In the genomic region with DNA sequence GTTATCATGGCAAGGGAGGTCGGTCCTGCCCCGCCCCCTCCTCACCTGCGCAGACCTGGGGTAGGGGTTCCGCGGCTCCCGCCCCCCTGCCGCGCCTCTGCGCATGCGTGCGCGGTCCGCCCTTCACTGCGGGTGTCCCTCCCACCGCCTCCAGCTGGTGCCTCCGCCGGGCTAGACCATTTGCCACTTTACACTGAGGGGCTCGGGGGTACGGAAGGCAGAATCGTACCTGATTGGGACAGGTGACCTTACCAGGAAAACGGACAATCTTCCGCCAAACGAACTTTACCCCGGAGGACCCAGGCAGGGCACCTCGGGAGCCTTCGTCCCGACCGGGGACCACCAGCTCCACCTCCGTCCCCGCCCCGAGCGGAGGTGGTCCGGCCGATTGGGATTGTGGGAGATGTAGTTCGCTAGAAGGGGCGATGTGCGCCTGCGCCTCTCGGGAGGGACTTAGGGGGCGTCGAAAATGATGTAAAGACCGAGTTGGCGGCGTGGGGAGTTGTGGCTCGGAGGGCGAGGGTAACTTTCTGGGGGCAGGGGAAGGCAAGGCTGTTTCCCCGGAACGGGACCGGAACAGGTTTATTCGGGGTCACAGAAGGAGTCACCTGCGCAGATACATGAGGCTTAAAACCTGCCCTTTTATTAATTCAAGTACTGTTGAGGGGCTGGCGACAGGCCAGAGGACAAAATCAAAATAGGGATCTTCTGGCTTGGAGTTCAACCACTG, we compare ENCODE assay signal across 1 cellular context.
TF ChIP-seq lines count a peak whose summit lies in the region.

A gene with protein sequence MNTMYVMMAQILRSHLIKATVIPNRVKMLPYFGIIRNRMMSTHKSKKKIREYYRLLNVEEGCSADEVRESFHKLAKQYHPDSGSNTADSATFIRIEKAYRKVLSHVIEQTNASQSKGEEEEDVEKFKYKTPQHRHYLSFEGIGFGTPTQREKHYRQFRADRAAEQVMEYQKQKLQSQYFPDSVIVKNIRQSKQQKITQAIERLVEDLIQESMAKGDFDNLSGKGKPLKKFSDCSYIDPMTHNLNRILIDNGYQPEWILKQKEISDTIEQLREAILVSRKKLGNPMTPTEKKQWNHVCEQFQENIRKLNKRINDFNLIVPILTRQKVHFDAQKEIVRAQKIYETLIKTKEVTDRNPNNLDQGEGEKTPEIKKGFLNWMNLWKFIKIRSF (minus strand): TSS at position 344 of the 730 bp plus-strand sequence. CDS start 2,323 bp downstream, outside the sequence.

TF ChIP-seq in HepG2, 621 proteins besides CTCF, POLR2A, EP300 and RAD21 (continued from another document and continues in another):
- TF ChIP-seq, protein P1, sequence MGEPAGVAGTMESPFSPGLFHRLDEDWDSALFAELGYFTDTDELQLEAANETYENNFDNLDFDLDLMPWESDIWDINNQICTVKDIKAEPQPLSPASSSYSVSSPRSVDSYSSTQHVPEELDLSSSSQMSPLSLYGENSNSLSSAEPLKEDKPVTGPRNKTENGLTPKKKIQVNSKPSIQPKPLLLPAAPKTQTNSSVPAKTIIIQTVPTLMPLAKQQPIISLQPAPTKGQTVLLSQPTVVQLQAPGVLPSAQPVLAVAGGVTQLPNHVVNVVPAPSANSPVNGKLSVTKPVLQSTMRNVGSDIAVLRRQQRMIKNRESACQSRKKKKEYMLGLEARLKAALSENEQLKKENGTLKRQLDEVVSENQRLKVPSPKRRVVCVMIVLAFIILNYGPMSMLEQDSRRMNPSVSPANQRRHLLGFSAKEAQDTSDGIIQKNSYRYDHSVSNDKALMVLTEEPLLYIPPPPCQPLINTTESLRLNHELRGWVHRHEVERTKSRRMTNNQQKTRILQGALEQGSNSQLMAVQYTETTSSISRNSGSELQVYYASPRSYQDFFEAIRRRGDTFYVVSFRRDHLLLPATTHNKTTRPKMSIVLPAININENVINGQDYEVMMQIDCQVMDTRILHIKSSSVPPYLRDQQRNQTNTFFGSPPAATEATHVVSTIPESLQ (CRISPR knock-in tag; conservative IDR thresholded peaks at IDR 0.05), result no peak
- TF ChIP-seq RFXANK (CRISPR knock-in tag; IDR thresholded peaks at IDR 0.05), result no peak
- peak; percentile 68; the same call in 1 of the 2 replicates for TF ChIP-seq ZNF891 (CRISPR knock-in tag; IDR thresholded peaks at IDR 0.05)
- peak; percentile 62 for TF ChIP-seq POGZ (CRISPR knock-in tag; IDR thresholded peaks at IDR 0.05)
- TF ChIP-seq ZNF879 (CRISPR knock-in tag; IDR thresholded peaks at IDR 0.05), result 0 out of 2 replicates have a peak, but pooled peaks have one; percentile 46
- no peak for TF ChIP-seq CHCHD3 (CRISPR knock-in tag; IDR thresholded peaks at IDR 0.05)
- no peak for TF ChIP-seq ZFAT (CRISPR knock-in tag; conservative IDR thresholded peaks at IDR 0.05)
- peak; percentile 50; the same call in 1 of the 2 replicates for TF ChIP-seq CBFB (CRISPR knock-in tag; IDR thresholded peaks at IDR 0.05)
- 0 out of 2 replicates have a peak, but pooled peaks have one; percentile 62 for TF ChIP-seq KAT8 (CRISPR knock-in tag; IDR thresholded peaks at IDR 0.05)
- TF ChIP-seq TBL1XR1 (IDR thresholded peaks at IDR 0.05; ENCODE audit: borderline replicate concordance, low read length, partially characterized antibody), result peak; percentile 68
- TF ChIP-seq, protein P2, sequence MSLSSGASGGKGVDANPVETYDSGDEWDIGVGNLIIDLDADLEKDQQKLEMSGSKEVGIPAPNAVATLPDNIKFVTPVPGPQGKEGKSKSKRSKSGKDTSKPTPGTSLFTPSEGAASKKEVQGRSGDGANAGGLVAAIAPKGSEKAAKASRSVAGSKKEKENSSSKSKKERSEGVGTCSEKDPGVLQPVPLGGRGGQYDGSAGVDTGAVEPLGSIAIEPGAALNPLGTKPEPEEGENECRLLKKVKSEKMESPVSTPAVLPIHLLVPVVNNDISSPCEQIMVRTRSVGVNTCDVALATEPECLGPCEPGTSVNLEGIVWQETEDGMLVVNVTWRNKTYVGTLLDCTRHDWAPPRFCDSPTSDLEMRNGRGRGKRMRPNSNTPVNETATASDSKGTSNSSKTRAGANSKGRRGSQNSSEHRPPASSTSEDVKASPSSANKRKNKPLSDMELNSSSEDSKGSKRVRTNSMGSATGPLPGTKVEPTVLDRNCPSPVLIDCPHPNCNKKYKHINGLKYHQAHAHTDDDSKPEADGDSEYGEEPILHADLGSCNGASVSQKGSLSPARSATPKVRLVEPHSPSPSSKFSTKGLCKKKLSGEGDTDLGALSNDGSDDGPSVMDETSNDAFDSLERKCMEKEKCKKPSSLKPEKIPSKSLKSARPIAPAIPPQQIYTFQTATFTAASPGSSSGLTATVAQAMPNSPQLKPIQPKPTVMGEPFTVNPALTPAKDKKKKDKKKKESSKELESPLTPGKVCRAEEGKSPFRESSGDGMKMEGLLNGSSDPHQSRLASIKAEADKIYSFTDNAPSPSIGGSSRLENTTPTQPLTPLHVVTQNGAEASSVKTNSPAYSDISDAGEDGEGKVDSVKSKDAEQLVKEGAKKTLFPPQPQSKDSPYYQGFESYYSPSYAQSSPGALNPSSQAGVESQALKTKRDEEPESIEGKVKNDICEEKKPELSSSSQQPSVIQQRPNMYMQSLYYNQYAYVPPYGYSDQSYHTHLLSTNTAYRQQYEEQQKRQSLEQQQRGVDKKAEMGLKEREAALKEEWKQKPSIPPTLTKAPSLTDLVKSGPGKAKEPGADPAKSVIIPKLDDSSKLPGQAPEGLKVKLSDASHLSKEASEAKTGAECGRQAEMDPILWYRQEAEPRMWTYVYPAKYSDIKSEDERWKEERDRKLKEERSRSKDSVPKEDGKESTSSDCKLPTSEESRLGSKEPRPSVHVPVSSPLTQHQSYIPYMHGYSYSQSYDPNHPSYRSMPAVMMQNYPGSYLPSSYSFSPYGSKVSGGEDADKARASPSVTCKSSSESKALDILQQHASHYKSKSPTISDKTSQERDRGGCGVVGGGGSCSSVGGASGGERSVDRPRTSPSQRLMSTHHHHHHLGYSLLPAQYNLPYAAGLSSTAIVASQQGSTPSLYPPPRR (CRISPR knock-in tag; IDR thresholded peaks at IDR 0.05; ENCODE audit: borderline replicate concordance), result no peak
- TF ChIP-seq ZFYVE20 (CRISPR knock-in tag; IDR thresholded peaks at IDR 0.05; ENCODE audit: borderline replicate concordance, low read depth), result no peak
- TF ChIP-seq KLF16 (CRISPR knock-in tag; IDR thresholded peaks at IDR 0.05), result peak in 1 of 2 experiments; percentile 45; a peak in 1 of 4 replicates
- TF ChIP-seq, protein P3, sequence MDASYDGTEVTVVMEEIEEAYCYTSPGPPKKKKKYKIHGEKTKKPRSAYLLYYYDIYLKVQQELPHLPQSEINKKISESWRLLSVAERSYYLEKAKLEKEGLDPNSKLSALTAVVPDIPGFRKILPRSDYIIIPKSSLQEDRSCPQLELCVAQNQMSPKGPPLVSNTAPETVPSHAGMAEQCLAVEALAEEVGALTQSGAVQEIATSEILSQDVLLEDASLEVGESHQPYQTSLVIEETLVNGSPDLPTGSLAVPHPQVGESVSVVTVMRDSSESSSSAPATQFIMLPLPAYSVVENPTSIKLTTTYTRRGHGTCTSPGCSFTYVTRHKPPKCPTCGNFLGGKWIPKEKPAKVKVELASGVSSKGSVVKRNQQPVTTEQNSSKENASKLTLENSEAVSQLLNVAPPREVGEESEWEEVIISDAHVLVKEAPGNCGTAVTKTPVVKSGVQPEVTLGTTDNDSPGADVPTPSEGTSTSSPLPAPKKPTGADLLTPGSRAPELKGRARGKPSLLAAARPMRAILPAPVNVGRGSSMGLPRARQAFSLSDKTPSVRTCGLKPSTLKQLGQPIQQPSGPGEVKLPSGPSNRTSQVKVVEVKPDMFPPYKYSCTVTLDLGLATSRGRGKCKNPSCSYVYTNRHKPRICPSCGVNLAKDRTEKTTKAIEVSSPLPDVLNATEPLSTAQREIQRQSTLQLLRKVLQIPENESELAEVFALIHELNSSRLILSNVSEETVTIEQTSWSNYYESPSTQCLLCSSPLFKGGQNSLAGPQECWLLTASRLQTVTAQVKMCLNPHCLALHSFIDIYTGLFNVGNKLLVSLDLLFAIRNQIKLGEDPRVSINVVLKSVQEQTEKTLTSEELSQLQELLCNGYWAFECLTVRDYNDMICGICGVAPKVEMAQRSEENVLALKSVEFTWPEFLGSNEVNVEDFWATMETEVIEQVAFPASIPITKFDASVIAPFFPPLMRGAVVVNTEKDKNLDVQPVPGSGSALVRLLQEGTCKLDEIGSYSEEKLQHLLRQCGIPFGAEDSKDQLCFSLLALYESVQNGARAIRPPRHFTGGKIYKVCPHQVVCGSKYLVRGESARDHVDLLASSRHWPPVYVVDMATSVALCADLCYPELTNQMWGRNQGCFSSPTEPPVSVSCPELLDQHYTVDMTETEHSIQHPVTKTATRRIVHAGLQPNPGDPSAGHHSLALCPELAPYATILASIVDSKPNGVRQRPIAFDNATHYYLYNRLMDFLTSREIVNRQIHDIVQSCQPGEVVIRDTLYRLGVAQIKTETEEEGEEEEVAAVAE (CRISPR knock-in tag; IDR thresholded peaks at IDR 0.05; ENCODE audit: borderline replicate concordance), result peak; percentile 27; the same call in 1 of the 2 replicates
- no peak for TF ChIP-seq ZBTB21 (CRISPR knock-in tag; IDR thresholded peaks at IDR 0.05)
- TF ChIP-seq ZNF30 (CRISPR knock-in tag; IDR thresholded peaks at IDR 0.05), result no peak
- TF ChIP-seq, protein P4, sequence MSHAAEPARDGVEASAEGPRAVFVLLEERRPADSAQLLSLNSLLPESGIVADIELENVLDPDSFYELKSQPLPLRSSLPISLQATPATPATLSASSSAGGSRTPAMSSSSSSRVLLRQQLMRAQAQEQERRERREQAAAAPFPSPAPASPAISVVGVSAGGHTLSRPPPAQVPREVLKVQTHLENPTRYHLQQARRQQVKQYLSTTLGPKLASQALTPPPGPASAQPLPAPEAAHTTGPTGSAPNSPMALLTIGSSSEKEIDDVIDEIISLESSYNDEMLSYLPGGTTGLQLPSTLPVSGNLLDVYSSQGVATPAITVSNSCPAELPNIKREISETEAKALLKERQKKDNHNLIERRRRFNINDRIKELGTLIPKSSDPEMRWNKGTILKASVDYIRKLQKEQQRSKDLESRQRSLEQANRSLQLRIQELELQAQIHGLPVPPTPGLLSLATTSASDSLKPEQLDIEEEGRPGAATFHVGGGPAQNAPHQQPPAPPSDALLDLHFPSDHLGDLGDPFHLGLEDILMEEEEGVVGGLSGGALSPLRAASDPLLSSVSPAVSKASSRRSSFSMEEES (CRISPR knock-in tag; IDR thresholded peaks at IDR 0.05), result peak; percentile 37; the same call in 1 of the 2 replicates
- no peak for TF ChIP-seq DNMT3B (CRISPR knock-in tag; conservative IDR thresholded peaks at IDR 0.05)
- TF ChIP-seq ZNF607 (CRISPR knock-in tag; IDR thresholded peaks at IDR 0.05; ENCODE audit: borderline replicate concordance), result peak; percentile 76; the same call in 1 of the 2 replicates
- no peak for TF ChIP-seq STAT5B (CRISPR knock-in tag; IDR thresholded peaks at IDR 0.05)
- TF ChIP-seq TMF1 (CRISPR knock-in tag; IDR thresholded peaks at IDR 0.05; ENCODE audit: low read depth), result no peak
- TF ChIP-seq CCAR2 (optimal IDR thresholded peaks at IDR 0.05; ENCODE audit: low read depth, low read length), result no peak
- no peak for TF ChIP-seq GTF2F1 (IDR thresholded peaks at IDR 0.05; ENCODE audit: low read length)
- no peak for TF ChIP-seq ZFP82 (CRISPR knock-in tag; IDR thresholded peaks at IDR 0.05; ENCODE audit: borderline replicate concordance)
- TF ChIP-seq KDM5B (CRISPR knock-in tag; IDR thresholded peaks at IDR 0.05; ENCODE audit: borderline replicate concordance), result peak; percentile 69; the same call in 1 of the 2 replicates
- TF ChIP-seq HNRNPL (IDR thresholded peaks at IDR 0.05; ENCODE audit: low read depth, low read length), result no peak
- TF ChIP-seq ZNF263 (CRISPR knock-in tag; IDR thresholded peaks at IDR 0.05), result no peak
- no peak for TF ChIP-seq ZFP36 (IDR thresholded peaks at IDR 0.05; ENCODE audit: borderline replicate concordance, low read depth, low read length, partially characterized antibody)
- TF ChIP-seq PRMT3 (CRISPR knock-in tag; IDR thresholded peaks at IDR 0.05; ENCODE audit: borderline replicate concordance, low read depth), result no peak
- TF ChIP-seq KLF15 (CRISPR knock-in tag; IDR thresholded peaks at IDR 0.05; ENCODE audit: borderline replicate concordance), result no peak
- no peak for TF ChIP-seq BCL6 (CRISPR knock-in tag; IDR thresholded peaks at IDR 0.05)
- TF ChIP-seq GATAD2A (CRISPR knock-in tag; IDR thresholded peaks at IDR 0.05), result 0 out of 2 replicates have a peak, but pooled peaks have one; percentile 22
- TF ChIP-seq ZNF563 (CRISPR knock-in tag; IDR thresholded peaks at IDR 0.05), result no peak
- no peak for TF ChIP-seq ZBTB3 (CRISPR knock-in tag; IDR thresholded peaks at IDR 0.05; ENCODE audit: borderline replicate concordance, low read depth)
- TF ChIP-seq ZSCAN30 (CRISPR knock-in tag; IDR thresholded peaks at IDR 0.05), result no peak
- peak; percentile 55 for TF ChIP-seq DMAP1 (CRISPR knock-in tag; IDR thresholded peaks at IDR 0.05)
- TF ChIP-seq ZNF660 (CRISPR knock-in tag; IDR thresholded peaks at IDR 0.05; ENCODE audit: borderline replicate concordance, low read depth), result no peak
- TF ChIP-seq HHEX (CRISPR knock-in tag; IDR thresholded peaks at IDR 0.05), result no peak
- no peak for TF ChIP-seq ZNF841 (CRISPR knock-in tag; IDR thresholded peaks at IDR 0.05; ENCODE audit: borderline replicate concordance)
- TF ChIP-seq GABPB1 (CRISPR knock-in tag; IDR thresholded peaks at IDR 0.05), result peak; percentile 87
- no peak for TF ChIP-seq ZNF724P (CRISPR knock-in tag; IDR thresholded peaks at IDR 0.05; ENCODE audit: borderline replicate concordance)
- TF ChIP-seq CEBPG (CRISPR knock-in tag; IDR thresholded peaks at IDR 0.05), result peak; percentile 51
- no peak for TF ChIP-seq SOX6 (IDR thresholded peaks at IDR 0.05)
- peak; percentile 43; the same call in 1 of the 2 replicates for TF ChIP-seq SOX6 (CRISPR knock-in tag; IDR thresholded peaks at IDR 0.05)
- peak; percentile 35 for TF ChIP-seq YY1 (IDR thresholded peaks at IDR 0.05; ENCODE audit: insufficient read depth, insufficient replicate concordance, low read depth, low read length)
- no peak for TF ChIP-seq PHB2 (IDR thresholded peaks at IDR 0.05; ENCODE audit: partially characterized antibody)
- TF ChIP-seq, protein P5, sequence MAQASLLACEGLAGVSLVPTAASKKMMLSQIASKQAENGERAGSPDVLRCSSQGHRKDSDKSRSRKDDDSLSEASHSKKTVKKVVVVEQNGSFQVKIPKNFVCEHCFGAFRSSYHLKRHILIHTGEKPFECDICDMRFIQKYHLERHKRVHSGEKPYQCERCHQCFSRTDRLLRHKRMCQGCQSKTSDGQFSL (CRISPR knock-in tag; IDR thresholded peaks at IDR 0.05), result no peak
- TF ChIP-seq REPIN1 (CRISPR knock-in tag; IDR thresholded peaks at IDR 0.05; ENCODE audit: borderline replicate concordance, low read depth), result no peak; the same call in 1 of the 2 replicates
- TF ChIP-seq FOXK1 (CRISPR knock-in tag; IDR thresholded peaks at IDR 0.05; ENCODE audit: borderline replicate concordance, low read depth), result no peak
- TF ChIP-seq, protein P6, sequence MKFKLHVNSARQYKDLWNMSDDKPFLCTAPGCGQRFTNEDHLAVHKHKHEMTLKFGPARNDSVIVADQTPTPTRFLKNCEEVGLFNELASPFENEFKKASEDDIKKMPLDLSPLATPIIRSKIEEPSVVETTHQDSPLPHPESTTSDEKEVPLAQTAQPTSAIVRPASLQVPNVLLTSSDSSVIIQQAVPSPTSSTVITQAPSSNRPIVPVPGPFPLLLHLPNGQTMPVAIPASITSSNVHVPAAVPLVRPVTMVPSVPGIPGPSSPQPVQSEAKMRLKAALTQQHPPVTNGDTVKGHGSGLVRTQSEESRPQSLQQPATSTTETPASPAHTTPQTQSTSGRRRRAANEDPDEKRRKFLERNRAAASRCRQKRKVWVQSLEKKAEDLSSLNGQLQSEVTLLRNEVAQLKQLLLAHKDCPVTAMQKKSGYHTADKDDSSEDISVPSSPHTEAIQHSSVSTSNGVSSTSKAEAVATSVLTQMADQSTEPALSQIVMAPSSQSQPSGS (CRISPR knock-in tag; IDR thresholded peaks at IDR 0.05), result peak; percentile 65; the same call in 1 of the 2 replicates
- TF ChIP-seq PTBP1 (IDR thresholded peaks at IDR 0.05; ENCODE audit: low read depth, low read length, poor library complexity, severe bottlenecking), result no peak
